ENCODE assay signal across 23 cellular contexts in the genomic region with DNA sequence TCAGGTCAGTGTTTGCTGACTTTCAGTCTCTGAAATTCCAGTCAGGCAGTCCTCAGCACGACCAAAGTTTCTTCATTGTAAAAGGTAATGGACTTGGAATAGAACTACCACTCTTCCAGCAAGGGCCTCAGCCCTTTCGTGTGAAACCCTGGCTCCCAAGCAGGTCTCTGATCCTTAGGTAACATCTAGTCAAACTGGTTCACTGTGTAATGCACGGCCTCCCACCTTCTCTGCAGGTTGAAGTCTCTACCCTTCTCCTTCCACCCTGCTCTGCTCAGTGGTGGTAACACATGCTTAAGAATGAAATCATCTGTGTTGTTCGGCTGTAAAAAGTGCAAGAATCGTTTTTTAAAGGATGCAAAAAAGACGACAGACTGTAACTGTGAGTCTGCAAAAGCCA.
"Had no signal": no experiment of that assay in that cellular context is flagged by ENCODE, and none has a peak within 500 bp of the region (broad histone marks: within the 10 kb centered on the region; RNA-seq: fewer than 3 reads in every experiment).

No MANE protein-coding gene starts in this region.

- H3K79me2 ChIP-seq: parathyroid adenoma had no signal

- H3K9me3 Mint-ChIP-seq: dendritic cell treated with granulocyte-macrophage colony-stimulating factor and Interleukin-4, amounts not matched to agents 40 ng/mL and 50 ng/mL, for 4 days; naive thymus-derived CD8-positive, alpha-beta T cell; stimulated activated effector memory CD8-positive, alpha-beta T cell treated with anti-CD3 and anti-CD28 coated beads, Interleukin-12 subunit alpha, Interleukin-12 subunit beta, amount 100 ng/mL, for 72 hours had no signal

- DNase-seq: colonic mucosa; effector CD8-positive, alpha-beta T cell; heart right ventricle; kidney glomerular epithelial cell; left colon; left ventricle myocardium inferior; lower lobe of right lung; naive thymus-derived CD8-positive, alpha-beta T cell; sigmoid colon; stimulated activated CD4-positive, alpha-beta T cell treated with anti-CD3 and anti-CD28 coated beads, Interleukin-2, amount 100 ng/mL, for 24 hours; stimulated activated CD4-positive, alpha-beta T cell treated with anti-CD3 and anti-CD28 coated beads, Interleukin-4, amount 100 ng/mL, for 24 hours; stimulated activated naive CD4-positive, alpha-beta T cell treated with Interleukin-2 at 50 U/mL for 16 hours; stomach; thyroid gland; upper lobe of left lung had no signal

- H3K27ac ChIP-seq: colonic mucosa, esophagus muscularis mucosa, foreskin keratinocyte, gastroesophageal sphincter, heart right ventricle, left ventricle myocardium inferior, lower lobe of right lung, parathyroid adenoma, right atrium auricular region, sigmoid colon, stomach, thyroid gland, upper lobe of left lung had no signal

- H3K27ac Mint-ChIP-seq: dendritic cell treated with granulocyte-macrophage colony-stimulating factor and Interleukin-4, amounts not matched to agents 40 ng/mL and 50 ng/mL, for 4 days; progenitor cell of endocrine pancreas; stimulated activated effector memory CD8-positive, alpha-beta T cell treated with anti-CD3 and anti-CD28 coated beads, Interleukin-12 subunit alpha, Interleukin-12 subunit beta, amount 100 ng/mL, for 72 hours had no signal

- H3K4me3 Mint-ChIP-seq: dendritic cell treated with granulocyte-macrophage colony-stimulating factor and Interleukin-4, amounts not matched to agents 40 ng/mL and 50 ng/mL, for 4 days; naive thymus-derived CD8-positive, alpha-beta T cell; stimulated activated effector memory CD8-positive, alpha-beta T cell treated with anti-CD3 and anti-CD28 coated beads, Interleukin-12 subunit alpha, Interleukin-12 subunit beta, amount 100 ng/mL, for 72 hours had no signal

- H3K4me1 ChIP-seq: colonic mucosa, esophagus muscularis mucosa, foreskin keratinocyte, gastroesophageal sphincter, heart right ventricle, left ventricle myocardium inferior, lower lobe of right lung, parathyroid adenoma, right atrium auricular region, sigmoid colon, stomach, thyroid gland, upper lobe of left lung had no signal

- H3K9me3 ChIP-seq: colonic mucosa, esophagus muscularis mucosa, gastroesophageal sphincter, heart right ventricle, left ventricle myocardium inferior, lower lobe of right lung, right atrium auricular region, sigmoid colon, stomach, thyroid gland, upper lobe of left lung had no signal

- H3K36me3 ChIP-seq: colonic mucosa, esophagus muscularis mucosa, gastroesophageal sphincter, heart right ventricle, left ventricle myocardium inferior, lower lobe of right lung, right atrium auricular region, sigmoid colon, stomach, thyroid gland, upper lobe of left lung had no signal

- H3K4me3 ChIP-seq: colonic mucosa, esophagus muscularis mucosa, gastroesophageal sphincter, heart right ventricle, left ventricle myocardium inferior, lower lobe of right lung, right atrium auricular region, sigmoid colon, stomach, thyroid gland, upper lobe of left lung had no signal

- H3K36me3 Mint-ChIP-seq: naive thymus-derived CD8-positive, alpha-beta T cell; stimulated activated effector memory CD8-positive, alpha-beta T cell treated with anti-CD3 and anti-CD28 coated beads, Interleukin-12 subunit alpha, Interleukin-12 subunit beta, amount 100 ng/mL, for 72 hours had no signal

- H3K4me1 Mint-ChIP-seq: naive thymus-derived CD8-positive, alpha-beta T cell; stimulated activated effector memory CD8-positive, alpha-beta T cell treated with anti-CD3 and anti-CD28 coated beads, Interleukin-12 subunit alpha, Interleukin-12 subunit beta, amount 100 ng/mL, for 72 hours had no signal

- H2AFZ ChIP-seq: parathyroid adenoma had no signal

- ATAC-seq: foreskin keratinocyte; gastroesophageal sphincter; heart right ventricle; left colon; lower lobe of right lung; naive thymus-derived CD8-positive, alpha-beta T cell; stimulated activated effector memory CD8-positive, alpha-beta T cell treated with anti-CD3 and anti-CD28 coated beads, Interleukin-12 subunit alpha, Interleukin-12 subunit beta, amount 100 ng/mL, for 72 hours had no signal

- H3K27me3 ChIP-seq: colonic mucosa, esophagus muscularis mucosa, foreskin keratinocyte, gastroesophageal sphincter, right atrium auricular region, sigmoid colon, stomach, thyroid gland, upper lobe of left lung had no signal

- H3K9ac ChIP-seq: parathyroid adenoma had no signal

- H3K27me3 Mint-ChIP-seq: dendritic cell treated with granulocyte-macrophage colony-stimulating factor and Interleukin-4, amounts not matched to agents 40 ng/mL and 50 ng/mL, for 4 days; progenitor cell of endocrine pancreas had no signal
